In genomic region chr13:108897955-108898354, GRCh38 we compare ENCODE assay signal across 1 cellular context.
TF ChIP-seq lines count a peak whose summit lies in the region.

No MANE protein-coding gene starts in this region.

TF ChIP-seq in IMR-90, 13 proteins besides CTCF, POLR2A, EP300 and RAD21 (continued from another document):
- TF ChIP-seq NFE2L2 (IDR thresholded peaks at IDR 0.05; ENCODE audit: low read depth, low read length) (no peak), RCOR1 (IDR thresholded peaks at IDR 0.05; ENCODE audit: insufficient replicate concordance, low read length) (no peak), CHD1 (IDR thresholded peaks at IDR 0.05; ENCODE audit: low read depth, low read length) (no peak), BHLHE40 (IDR thresholded peaks at IDR 0.05; ENCODE audit: low read depth, low read length) (no peak), MAFK (IDR thresholded peaks at IDR 0.05; ENCODE audit: low read depth, low read length) (no peak), MXI1 (IDR thresholded peaks at IDR 0.05; ENCODE audit: borderline replicate concordance, low read depth, low read length) (no peak), MAZ (IDR thresholded peaks at IDR 0.05; ENCODE audit: borderline replicate concordance, low read depth, low read length) (no peak)
